In the genomic region with DNA sequence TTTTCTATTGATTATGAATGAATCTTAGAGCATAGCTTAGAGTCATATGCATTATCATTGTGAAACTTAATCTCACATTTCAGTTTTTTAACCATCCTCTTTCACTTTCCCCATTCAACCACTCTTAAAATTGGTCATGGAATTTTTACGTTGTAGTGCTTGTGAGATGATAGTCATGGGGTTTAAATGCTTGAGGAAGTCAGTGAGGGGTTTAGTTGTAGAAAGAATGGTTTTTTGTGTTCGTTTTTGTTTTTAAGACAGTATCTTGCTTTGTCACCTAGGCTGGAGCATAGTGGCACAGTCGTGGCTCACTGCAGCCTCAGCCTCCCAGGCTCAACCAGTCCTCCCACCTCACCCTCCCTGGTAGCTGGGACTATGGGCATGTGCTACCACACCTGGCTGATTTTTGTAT, we compare ENCODE assay signal across 9 cellular contexts. TPM values are rescaled to one million over a fixed set of nuclear protein-coding genes. Genes with fewer than 3 reads are reported as not detected.
DNase-seq lines count a peak whose midpoint lies in the region; ATAC-seq and TF ChIP-seq lines count a peak whose summit lies in the region.
"Had no signal": no experiment of that assay in that cellular context is flagged by ENCODE, and none has a peak within 500 bp of the region (broad histone marks: within the 10 kb centered on the region; RNA-seq: fewer than 3 reads in every experiment).

No MANE protein-coding gene starts in this region.

- H3K36me3 ChIP-seq in esophagus muscularis mucosa: peaks cover 0 to 36% (median 10%) of the 10 kb centered on the region in 4 donors

- no peaks in the 10 kb centered on the region for H3K9me3 ChIP-seq in esophagus muscularis mucosa

- peak; percentile 70 for ATAC-seq in GM21423 (IDR thresholded peaks at IDR 0.05; ENCODE audit: unreplicated experiment)
- peak; percentile 76 for ATAC-seq in HG03469 (IDR thresholded peaks at IDR 0.05; ENCODE audit: unreplicated experiment)
- no peak for ATAC-seq in effector memory CD8-positive, alpha-beta T cell (replicated peaks)

- no peak for TF ChIP-seq POLR2A in esophagus muscularis mucosa (IDR thresholded peaks at IDR 0.05; ENCODE audit: low read depth)

- H3K9me3 Mint-ChIP-seq in effector memory CD8-positive, alpha-beta T cell: no peaks in the 10 kb centered on the region
- no peaks in the 10 kb centered on the region for H3K9me3 Mint-ChIP-seq in HFFc6

- no peak for TF ChIP-seq EP300 in esophagus muscularis mucosa (IDR thresholded peaks at IDR 0.05)

- H3K27me3 Mint-ChIP-seq in effector memory CD8-positive, alpha-beta T cell: no peaks in the 10 kb centered on the region
- no peaks in the 10 kb centered on the region for H3K27me3 Mint-ChIP-seq in HFFc6 (ENCODE audit: insufficient read depth)

- H3K4me1 ChIP-seq in esophagus muscularis mucosa: peaks cover 22 to 57% (median 45%) of the 10 kb centered on the region in 4 donors

- no peak overlapping the region for H3K27ac ChIP-seq in esophagus muscularis mucosa (replicated peaks in 1 of 4)

- H3K4me3 Mint-ChIP-seq in effector memory CD8-positive, alpha-beta T cell: peak overlapping the region; percentile 32 to 48
- no peak overlapping the region for H3K4me3 Mint-ChIP-seq in HFFc6

- no peak overlapping the region for H3K4me3 ChIP-seq in esophagus muscularis mucosa

- intact Hi-C loops in posterior vena cava (cut with DNase I) (no loop called here), esophagus muscularis mucosa (cut with DNase I) (no loop called here)

- no peak for TF ChIP-seq CTCF in GM13976 (IDR thresholded peaks at IDR 0.05; ENCODE audit: borderline replicate concordance, control extremely low read depth, extremely low read depth, insufficient read depth, missing control alignments)
- TF ChIP-seq CTCF in HFFc6 (IDR thresholded peaks at IDR 0.05): no peak
- TF ChIP-seq CTCF in esophagus muscularis mucosa (IDR thresholded peaks at IDR 0.05): no peak

- H3K4me1 Mint-ChIP-seq in effector memory CD8-positive, alpha-beta T cell (ENCODE audit: low read depth in 2 of 2): peaks cover 31 to 48% of the 10 kb centered on the region in 2 donors
- peaks cover 37% of the 10 kb centered on the region for H3K4me1 Mint-ChIP-seq in HFFc6 (ENCODE audit: low read depth)

- DNase-seq in GM13976 (ENCODE audit: low spot score) (peak; percentile 62), HFFc6 (no peak), posterior vena cava (ENCODE audit: low spot score) (no peak), esophagus muscularis mucosa (ENCODE audit: extremely low spot score) (no peak), NCI-H524 (lab: John Stamatoyannopoulos, UW) (no peak)
- no peak for DNase-seq in effector memory CD8-positive, alpha-beta T cell
- DNase-seq: midbrain had no signal

- H3K27me3 ChIP-seq in esophagus muscularis mucosa: no peaks in the 10 kb centered on the region

- WGBS in esophagus muscularis mucosa: 86% methylated on average over 3 of the region's 3 CpGs

- peaks cover 43% of the 10 kb centered on the region for H3K36me3 Mint-ChIP-seq in effector memory CD8-positive, alpha-beta T cell (ENCODE audit: insufficient read depth)
- H3K36me3 Mint-ChIP-seq in HFFc6 (ENCODE audit: low read depth): peaks cover 37% of the 10 kb centered on the region

- in situ Hi-C loops in GM13976 (cut with MboI; ENCODE audit: low sequenced_read_pairs, unreplicated experiment): loop anchor here (10.0 to 25.0 kb wide), 2 partner anchors 159 to 446 kb away; no protein-coding TSS in a partner anchor

- no peak overlapping the region for H3K27ac Mint-ChIP-seq in effector memory CD8-positive, alpha-beta T cell
- no peak overlapping the region for H3K27ac Mint-ChIP-seq in HFFc6

RNA-seq across cellular contexts. Expression of a gene that starts 19.6 kb away (rescaled TPM):
- total RNA-seq in HFFc6 (2021; fragmentation: NEBNext Ultra II Directional; extraction: Animal tissue kit (Norgen Biotek cat#: 25700)): 10 to 100 TPM; 45.5 to 82.3 (median 70.4) TPM
- total RNA-seq in posterior vena cava (10 to 100 TPM; 21.0 to 32.7 TPM), esophagus muscularis mucosa (10 to 100 TPM; 24.5 to 87.8 (median 33.5) TPM)
